In the genomic region with DNA sequence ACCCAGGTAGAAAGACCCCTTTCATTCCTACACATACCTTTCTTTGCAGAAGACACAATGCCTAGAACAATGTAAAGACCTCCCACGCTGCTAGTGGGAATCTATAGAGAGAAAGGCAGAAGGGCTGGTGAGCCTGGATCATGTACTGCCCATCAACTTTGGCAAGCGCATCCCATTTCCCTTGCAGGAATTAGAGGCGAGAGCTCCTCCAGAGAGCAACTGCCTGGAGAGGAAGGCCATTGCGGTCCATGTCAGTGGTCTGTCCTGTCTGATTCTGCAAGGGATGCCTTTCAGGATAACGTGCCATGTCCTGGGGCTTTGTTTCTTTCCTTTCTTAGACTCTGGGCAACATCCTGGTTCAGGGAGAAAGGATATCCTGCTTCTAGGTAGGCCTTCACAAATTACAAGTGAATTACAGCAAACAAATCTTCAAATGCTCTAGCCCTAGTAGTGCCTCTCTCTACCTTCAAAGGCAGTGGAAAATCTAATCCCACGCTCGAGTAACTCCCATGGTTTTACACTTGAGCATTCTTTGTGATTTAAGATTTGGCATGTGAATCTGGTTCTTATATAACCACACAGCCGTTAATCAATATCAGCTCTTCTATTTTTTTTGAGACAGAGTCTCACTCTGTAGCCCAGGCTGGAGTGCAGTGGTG, we compare ENCODE assay signal across 1 cellular context.
TF ChIP-seq lines count a peak whose summit lies in the region.

No MANE protein-coding gene starts in this region.

TF ChIP-seq in WTC11, 78 proteins besides CTCF, POLR2A, EP300 and RAD21 (continued from another document):
- TF ChIP-seq, protein P1, sequence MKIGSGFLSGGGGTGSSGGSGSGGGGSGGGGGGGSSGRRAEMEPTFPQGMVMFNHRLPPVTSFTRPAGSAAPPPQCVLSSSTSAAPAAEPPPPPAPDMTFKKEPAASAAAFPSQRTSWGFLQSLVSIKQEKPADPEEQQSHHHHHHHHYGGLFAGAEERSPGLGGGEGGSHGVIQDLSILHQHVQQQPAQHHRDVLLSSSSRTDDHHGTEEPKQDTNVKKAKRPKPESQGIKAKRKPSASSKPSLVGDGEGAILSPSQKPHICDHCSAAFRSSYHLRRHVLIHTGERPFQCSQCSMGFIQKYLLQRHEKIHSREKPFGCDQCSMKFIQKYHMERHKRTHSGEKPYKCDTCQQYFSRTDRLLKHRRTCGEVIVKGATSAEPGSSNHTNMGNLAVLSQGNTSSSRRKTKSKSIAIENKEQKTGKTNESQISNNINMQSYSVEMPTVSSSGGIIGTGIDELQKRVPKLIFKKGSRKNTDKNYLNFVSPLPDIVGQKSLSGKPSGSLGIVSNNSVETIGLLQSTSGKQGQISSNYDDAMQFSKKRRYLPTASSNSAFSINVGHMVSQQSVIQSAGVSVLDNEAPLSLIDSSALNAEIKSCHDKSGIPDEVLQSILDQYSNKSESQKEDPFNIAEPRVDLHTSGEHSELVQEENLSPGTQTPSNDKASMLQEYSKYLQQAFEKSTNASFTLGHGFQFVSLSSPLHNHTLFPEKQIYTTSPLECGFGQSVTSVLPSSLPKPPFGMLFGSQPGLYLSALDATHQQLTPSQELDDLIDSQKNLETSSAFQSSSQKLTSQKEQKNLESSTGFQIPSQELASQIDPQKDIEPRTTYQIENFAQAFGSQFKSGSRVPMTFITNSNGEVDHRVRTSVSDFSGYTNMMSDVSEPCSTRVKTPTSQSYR (CRISPR knock-in tag; IDR thresholded peaks at IDR 0.05), result no peak
- TF ChIP-seq IRF2 (CRISPR knock-in tag; IDR thresholded peaks at IDR 0.05; ENCODE audit: borderline replicate concordance, low read depth) (no peak), NFE2L1 (CRISPR knock-in tag; IDR thresholded peaks at IDR 0.05) (no peak)
- TF ChIP-seq, protein P2, sequence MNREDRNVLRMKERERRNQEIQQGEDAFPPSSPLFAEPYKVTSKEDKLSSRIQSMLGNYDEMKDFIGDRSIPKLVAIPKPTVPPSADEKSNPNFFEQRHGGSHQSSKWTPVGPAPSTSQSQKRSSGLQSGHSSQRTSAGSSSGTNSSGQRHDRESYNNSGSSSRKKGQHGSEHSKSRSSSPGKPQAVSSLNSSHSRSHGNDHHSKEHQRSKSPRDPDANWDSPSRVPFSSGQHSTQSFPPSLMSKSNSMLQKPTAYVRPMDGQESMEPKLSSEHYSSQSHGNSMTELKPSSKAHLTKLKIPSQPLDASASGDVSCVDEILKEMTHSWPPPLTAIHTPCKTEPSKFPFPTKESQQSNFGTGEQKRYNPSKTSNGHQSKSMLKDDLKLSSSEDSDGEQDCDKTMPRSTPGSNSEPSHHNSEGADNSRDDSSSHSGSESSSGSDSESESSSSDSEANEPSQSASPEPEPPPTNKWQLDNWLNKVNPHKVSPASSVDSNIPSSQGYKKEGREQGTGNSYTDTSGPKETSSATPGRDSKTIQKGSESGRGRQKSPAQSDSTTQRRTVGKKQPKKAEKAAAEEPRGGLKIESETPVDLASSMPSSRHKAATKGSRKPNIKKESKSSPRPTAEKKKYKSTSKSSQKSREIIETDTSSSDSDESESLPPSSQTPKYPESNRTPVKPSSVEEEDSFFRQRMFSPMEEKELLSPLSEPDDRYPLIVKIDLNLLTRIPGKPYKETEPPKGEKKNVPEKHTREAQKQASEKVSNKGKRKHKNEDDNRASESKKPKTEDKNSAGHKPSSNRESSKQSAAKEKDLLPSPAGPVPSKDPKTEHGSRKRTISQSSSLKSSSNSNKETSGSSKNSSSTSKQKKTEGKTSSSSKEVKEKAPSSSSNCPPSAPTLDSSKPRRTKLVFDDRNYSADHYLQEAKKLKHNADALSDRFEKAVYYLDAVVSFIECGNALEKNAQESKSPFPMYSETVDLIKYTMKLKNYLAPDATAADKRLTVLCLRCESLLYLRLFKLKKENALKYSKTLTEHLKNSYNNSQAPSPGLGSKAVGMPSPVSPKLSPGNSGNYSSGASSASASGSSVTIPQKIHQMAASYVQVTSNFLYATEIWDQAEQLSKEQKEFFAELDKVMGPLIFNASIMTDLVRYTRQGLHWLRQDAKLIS (CRISPR knock-in tag; IDR thresholded peaks at IDR 0.05; ENCODE audit: borderline replicate concordance), result no peak
